1 cellular context compared by ENCODE assay signal in genomic region chr19:35403116-35403760, GRCh38.
TF ChIP-seq lines count a peak whose summit lies in the region.

No MANE protein-coding gene starts in this region.

TF ChIP-seq in HepG2, 621 proteins besides CTCF, POLR2A, EP300 and RAD21:
- no peak for TF ChIP-seq ZNF550 (CRISPR knock-in tag; IDR thresholded peaks at IDR 0.05; ENCODE audit: borderline replicate concordance)
- TF ChIP-seq RORA (CRISPR knock-in tag; IDR thresholded peaks at IDR 0.05): no peak
- no peak for TF ChIP-seq MAFG (CRISPR knock-in tag; IDR thresholded peaks at IDR 0.05)
- no peak for TF ChIP-seq THAP8 (CRISPR knock-in tag; IDR thresholded peaks at IDR 0.05; ENCODE audit: borderline replicate concordance)
- TF ChIP-seq NFIB (CRISPR knock-in tag; IDR thresholded peaks at IDR 0.05; ENCODE audit: borderline replicate concordance): no peak
- no peak for TF ChIP-seq FOXP1 (IDR thresholded peaks at IDR 0.05)
- no peak for TF ChIP-seq FOXP1 (CRISPR knock-in tag; IDR thresholded peaks at IDR 0.05)
- TF ChIP-seq PAXIP1 (CRISPR knock-in tag; conservative IDR thresholded peaks at IDR 0.05): no peak
- TF ChIP-seq TBX2 (CRISPR knock-in tag; IDR thresholded peaks at IDR 0.05; ENCODE audit: borderline replicate concordance): no peak
- TF ChIP-seq SOX5 (CRISPR knock-in tag; IDR thresholded peaks at IDR 0.05; ENCODE audit: borderline replicate concordance): no peak
- no peak for TF ChIP-seq GTF3A (CRISPR knock-in tag; conservative IDR thresholded peaks at IDR 0.05)
- no peak for TF ChIP-seq ZNF784 (CRISPR knock-in tag; IDR thresholded peaks at IDR 0.05; ENCODE audit: borderline replicate concordance)
- no peak for TF ChIP-seq PITX1 (CRISPR knock-in tag; IDR thresholded peaks at IDR 0.05)
- TF ChIP-seq UBTF (CRISPR knock-in tag; IDR thresholded peaks at IDR 0.05): no peak
- no peak for TF ChIP-seq ZNF430 (CRISPR knock-in tag; IDR thresholded peaks at IDR 0.05)
